In the genomic region with DNA sequence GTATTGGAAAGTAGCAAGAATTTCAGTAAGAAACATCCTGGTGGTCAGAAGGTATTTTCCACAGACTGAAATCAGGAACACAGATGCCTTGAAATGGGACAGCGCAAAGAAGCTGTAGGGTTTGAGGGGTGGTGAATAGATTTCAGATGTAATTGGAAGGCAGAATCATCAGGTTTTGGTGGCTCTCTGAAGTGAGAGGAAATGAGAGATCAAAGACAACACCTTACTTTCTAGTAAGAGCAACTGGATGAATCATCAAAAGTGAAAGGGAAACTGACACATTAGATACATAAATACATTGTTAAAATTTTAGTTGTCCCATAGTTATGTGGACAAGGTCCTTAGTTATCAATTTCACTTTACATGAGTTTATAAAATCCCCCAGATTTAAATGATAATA, we compare ENCODE assay signal across 13 cellular contexts.
DNase-seq lines count a peak whose midpoint lies in the region; ATAC-seq, FAIRE-seq and TF ChIP-seq lines count a peak whose summit lies in the region.
"Had no signal": no experiment of that assay in that cellular context is flagged by ENCODE, and none has a peak within 500 bp of the region (broad histone marks: within the 10 kb centered on the region; RNA-seq: fewer than 3 reads in every experiment).

No MANE protein-coding gene starts in this region.

- FAIRE-seq in GM12878 (lab: Jason Lieb, UNC): no peak
- FAIRE-seq: astrocyte had no signal

- peaks cover 6% of the 10 kb centered on the region for H3K4me1 ChIP-seq in GM12878 (ENCODE audit: control insufficient read depth, insufficient read depth, low read length)
- peaks cover 0 to 2% (median 1%) of the 10 kb centered on the region in 4 donors for H3K4me1 ChIP-seq in stomach

- peak overlapping the region; percentile 46 for H3K4me2 ChIP-seq in GM12878 (ENCODE audit: control insufficient read depth, insufficient read depth)
- H3K4me2 ChIP-seq: smooth muscle cell had no signal

- H3K9ac ChIP-seq in GM12878 (ENCODE audit: control insufficient read depth, insufficient read depth, low read length): no peak overlapping the region

- CTCF ChIA-PET in GM12878 (lab: Yijun Ruan, JAX): no interaction called here

- SMC1A ChIA-PET in GM12878 (lab: Charles Lee; ENCODE audit: uncharacterized antibody, unreplicated experiment): no interaction called here

- ATAC-seq in GM18867 (IDR thresholded peaks at IDR 0.05; ENCODE audit: unreplicated experiment) (peak; percentile 96), GM21423 (IDR thresholded peaks at IDR 0.05; ENCODE audit: unreplicated experiment) (peak; percentile 89), HG03095 (IDR thresholded peaks at IDR 0.05; ENCODE audit: unreplicated experiment) (peak; percentile 92), GM12878 (peak; percentile 92)
- ATAC-seq: gastroesophageal sphincter had no signal

- no peaks in the 10 kb centered on the region for H3K36me3 ChIP-seq in GM12878 (ENCODE audit: control insufficient read depth in 2 of 2, insufficient read depth in 2 of 2, low read length in 1 of 2)
- H3K36me3 ChIP-seq in stomach: no peaks in the 10 kb centered on the region
- H3K36me3 ChIP-seq: gastroesophageal sphincter had no signal

- TF ChIP-seq RAD21 in GM12878 (IDR thresholded peaks at IDR 0.05; ENCODE audit: insufficient read depth, low read depth, low read length): no peak

- H3K27me3 ChIP-seq in GM12878 (replicated peaks in 1 of 2; ENCODE audit: control insufficient read depth in 2 of 2, insufficient read depth in 2 of 2, low read length in 1 of 2) (no peaks in the 10 kb centered on the region), stomach (no peaks in the 10 kb centered on the region)
- H3K27me3 ChIP-seq: gastroesophageal sphincter had no signal

- intact Hi-C loops in GM12878 (cut with micrococcal nuclease; ENCODE audit: unreplicated experiment): no loop called here
- intact Hi-C loops in stomach (cut with DNase I; ENCODE audit: low total_unique reads): no loop called here

- H3K9me3 ChIP-seq in GM12878 (replicated peaks; ENCODE audit: control insufficient read depth, insufficient read depth, low read length) (no peaks in the 10 kb centered on the region), stomach (no peaks in the 10 kb centered on the region)
- H3K9me3 ChIP-seq: gastroesophageal sphincter had no signal

- 100% methylated on average over 1 of the region's 1 CpG for WGBS in GM12878 (ENCODE audit: insufficient coverage, insufficient replicate concordance, low lambda C conversion rate, missing lambda C conversion rate)
- WGBS in stomach, 5 donors: 90 to 98% (median 97%) methylated on average over 1 of the region's 1 CpG

- no peak overlapping the region for H3K4me3 ChIP-seq in GM12878
- no peak overlapping the region for H3K4me3 ChIP-seq in stomach
- H3K4me3 ChIP-seq: gastroesophageal sphincter, smooth muscle cell had no signal

- H3K79me2 ChIP-seq in GM12878 (ENCODE audit: control insufficient read depth, insufficient read depth, low read length): no peaks in the 10 kb centered on the region

- H2AFZ ChIP-seq in GM12878 (ENCODE audit: control insufficient read depth, low read depth, low read length): peak overlapping the region; percentile 50

- RAD21 ChIA-PET in GM12878 (lab: Charles Lee; ENCODE audit: unreplicated experiment): no interaction called here

- TF ChIP-seq EP300 in GM12878 (IDR thresholded peaks at IDR 0.05; ENCODE audit: borderline replicate concordance in 1 of 2, control insufficient read depth in 1 of 2, low read depth in 2 of 2, low read length in 2 of 2) (no peak), stomach (IDR thresholded peaks at IDR 0.05) (no peak)

- TF ChIP-seq POLR2A in GM12878 (IDR thresholded peaks at IDR 0.05; ENCODE audit: low read depth, low read length) (no peak), stomach (IDR thresholded peaks at IDR 0.05) (no peak), erythroblast (IDR thresholded peaks at IDR 0.05; ENCODE audit: low read length) (no peak)

- POLR2A ChIA-PET in GM12878 (lab: Charles Lee): no interaction called here

- BruUV-seq in GM12878 (replicated peaks; lab: Mats Ljungman, UMichigan): no TSS peak

- in situ Hi-C loops in GM12878 (cut with MboI): no loop called here

- no peaks in the 10 kb centered on the region for H4K20me1 ChIP-seq in GM12878 (ENCODE audit: control insufficient read depth, insufficient read depth)

- H3K27ac ChIP-seq in GM12878 (ENCODE audit: control insufficient read depth, insufficient read depth) (no peak overlapping the region), stomach (no peak overlapping the region)
- H3K27ac ChIP-seq: gastroesophageal sphincter had no signal

- peak; percentile 7 for DNase-seq in GM12878 (ENCODE audit: low read depth, low spot score)
- no peak for DNase-seq in NOMO-1 treated with dmso at 0.1 percent for 144 hours (lab: John Stamatoyannopoulos, UW; ENCODE audit: unreplicated experiment)
- no peak for DNase-seq in stomach
- DNase-seq in erythroblast (lab: John Stamatoyannopoulos, UW): no peak
- DNase-seq: activated B cell treated with CpG ODN at 0.5 μM for 24 hours, GF-D8, KG1 had no signal

- TF ChIP-seq CTCF in GM12878 (IDR thresholded peaks at IDR 0.05 in 2 of 3, conservative IDR thresholded peaks at IDR 0.05 in 1 of 3; ENCODE audit: control insufficient read depth in 2 of 3, extremely low read depth in 1 of 3, insufficient read depth in 1 of 3, low read depth in 3 of 3, low read length in 3 of 3) (no peak), stomach (IDR thresholded peaks at IDR 0.05) (no peak)

TF ChIP-seq in GM12878, 131 proteins besides CTCF, POLR2A, EP300 and RAD21:
- TF ChIP-seq, protein P1, sequence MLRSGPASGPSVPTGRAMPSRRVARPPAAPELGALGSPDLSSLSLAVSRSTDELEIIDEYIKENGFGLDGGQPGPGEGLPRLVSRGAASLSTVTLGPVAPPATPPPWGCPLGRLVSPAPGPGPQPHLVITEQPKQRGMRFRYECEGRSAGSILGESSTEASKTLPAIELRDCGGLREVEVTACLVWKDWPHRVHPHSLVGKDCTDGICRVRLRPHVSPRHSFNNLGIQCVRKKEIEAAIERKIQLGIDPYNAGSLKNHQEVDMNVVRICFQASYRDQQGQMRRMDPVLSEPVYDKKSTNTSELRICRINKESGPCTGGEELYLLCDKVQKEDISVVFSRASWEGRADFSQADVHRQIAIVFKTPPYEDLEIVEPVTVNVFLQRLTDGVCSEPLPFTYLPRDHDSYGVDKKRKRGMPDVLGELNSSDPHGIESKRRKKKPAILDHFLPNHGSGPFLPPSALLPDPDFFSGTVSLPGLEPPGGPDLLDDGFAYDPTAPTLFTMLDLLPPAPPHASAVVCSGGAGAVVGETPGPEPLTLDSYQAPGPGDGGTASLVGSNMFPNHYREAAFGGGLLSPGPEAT (IDR thresholded peaks at IDR 0.05; ENCODE audit: low read depth): 0 out of 2 replicates have a peak, but pooled peaks have one; percentile 33
- TF ChIP-seq JUNB (IDR thresholded peaks at IDR 0.05): peak; percentile 34
- TF ChIP-seq ATF7 (IDR thresholded peaks at IDR 0.05; ENCODE audit: low read depth): peak; percentile 65
- TF ChIP-seq FOS (IDR thresholded peaks at IDR 0.05; ENCODE audit: borderline replicate concordance, extremely low read depth, insufficient read length): no peak
- TF ChIP-seq, protein P2, sequence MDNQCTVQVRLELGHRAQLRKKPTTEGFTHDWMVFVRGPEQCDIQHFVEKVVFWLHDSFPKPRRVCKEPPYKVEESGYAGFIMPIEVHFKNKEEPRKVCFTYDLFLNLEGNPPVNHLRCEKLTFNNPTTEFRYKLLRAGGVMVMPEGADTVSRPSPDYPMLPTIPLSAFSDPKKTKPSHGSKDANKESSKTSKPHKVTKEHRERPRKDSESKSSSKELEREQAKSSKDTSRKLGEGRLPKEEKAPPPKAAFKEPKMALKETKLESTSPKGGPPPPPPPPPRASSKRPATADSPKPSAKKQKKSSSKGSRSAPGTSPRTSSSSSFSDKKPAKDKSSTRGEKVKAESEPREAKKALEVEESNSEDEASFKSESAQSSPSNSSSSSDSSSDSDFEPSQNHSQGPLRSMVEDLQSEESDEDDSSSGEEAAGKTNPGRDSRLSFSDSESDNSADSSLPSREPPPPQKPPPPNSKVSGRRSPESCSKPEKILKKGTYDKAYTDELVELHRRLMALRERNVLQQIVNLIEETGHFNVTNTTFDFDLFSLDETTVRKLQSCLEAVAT (IDR thresholded peaks at IDR 0.05): peak; percentile 74
- TF ChIP-seq IKZF2 (IDR thresholded peaks at IDR 0.05): 0 out of 4 replicates have a peak, but pooled peaks of 1 of the 2 experiments have one; percentile 9
- TF ChIP-seq SPI1 (IDR thresholded peaks at IDR 0.05; ENCODE audit: borderline replicate concordance, insufficient read depth, low read depth, low read length): 0 out of 2 replicates have a peak, but pooled peaks have one; percentile 4
- TF ChIP-seq TCF7 (IDR thresholded peaks at IDR 0.05; ENCODE audit: borderline replicate concordance): 0 out of 2 replicates have a peak, but pooled peaks have one; percentile 54
- TF ChIP-seq NFIC (IDR thresholded peaks at IDR 0.05; ENCODE audit: low read depth, low read length): no peak
- TF ChIP-seq SMC3 (IDR thresholded peaks at IDR 0.05; ENCODE audit: borderline replicate concordance, low read length): no peak
